ENCODE assay signal across 9 cellular contexts in the genomic region with DNA sequence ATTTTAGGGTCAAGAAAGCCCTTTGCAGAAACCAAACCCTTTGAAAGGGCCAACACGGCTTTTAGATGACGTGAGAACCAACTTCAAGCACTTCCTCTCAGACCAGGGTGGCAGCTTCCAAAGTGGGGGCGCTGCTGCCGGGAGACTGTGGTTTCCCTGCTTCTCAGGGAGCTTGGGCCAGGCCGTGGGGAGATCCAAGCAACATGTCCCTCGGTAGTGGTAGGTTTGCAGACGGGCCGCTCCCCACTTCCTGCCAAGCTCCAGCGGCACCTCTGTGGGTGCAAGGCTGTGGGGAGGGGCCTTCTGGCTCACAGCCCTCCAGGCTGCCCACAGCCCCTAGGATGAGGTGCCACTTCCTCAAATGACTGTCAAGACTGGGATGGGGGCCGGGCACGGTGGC.
DNase-seq lines count a peak whose midpoint lies in the region; ATAC-seq and TF ChIP-seq lines count a peak whose summit lies in the region.
"Had no signal": no experiment of that assay in that cellular context is flagged by ENCODE, and none has a peak within 500 bp of the region (broad histone marks: within the 10 kb centered on the region; RNA-seq: fewer than 3 reads in every experiment).

No MANE protein-coding gene starts in this region.

- H3K36me3 ChIP-seq in SU-DHL-6 (ENCODE audit: low read length) (no peaks in the 10 kb centered on the region), vagina (no peaks in the 10 kb centered on the region), WERI-Rb-1 (no peaks in the 10 kb centered on the region)

- peak; percentile 40 for ATAC-seq in GM18868 (IDR thresholded peaks at IDR 0.05; ENCODE audit: unreplicated experiment)

- no peaks in the 10 kb centered on the region for H3K79me2 ChIP-seq in SU-DHL-6 (ENCODE audit: insufficient read depth, low read length)

- H3K9me3 ChIP-seq in SU-DHL-6 (ENCODE audit: insufficient read depth, low read length) (no peaks in the 10 kb centered on the region), vagina (no peaks in the 10 kb centered on the region), WERI-Rb-1 (ENCODE audit: severe bottlenecking) (no peaks in the 10 kb centered on the region)
- H3K9me3 ChIP-seq: adrenal gland had no signal

- H3K9ac ChIP-seq in SU-DHL-6 (ENCODE audit: low read length): peak overlapping the region; percentile 63

- TF ChIP-seq CTCF in SU-DHL-6 (IDR thresholded peaks at IDR 0.05; ENCODE audit: insufficient read depth, low read length, poor library complexity, severe bottlenecking): no peak
- TF ChIP-seq CTCF in vagina (IDR thresholded peaks at IDR 0.05): no peak
- TF ChIP-seq CTCF in WERI-Rb-1 (IDR thresholded peaks at IDR 0.05; ENCODE audit: low read depth, low read length): no peak

- peaks cover 1% of the 10 kb centered on the region for H3K36me3 Mint-ChIP-seq in activated naive CD4-positive, alpha-beta T cell treated with anti-CD3 and anti-CD28 coated beads, Interleukin-2, amount 50 U/mL, for 24 hours

- no peak overlapping the region for H3K27ac Mint-ChIP-seq in activated naive CD4-positive, alpha-beta T cell treated with anti-CD3 and anti-CD28 coated beads, Interleukin-2, amount 50 U/mL, for 24 hours

- peak; percentile 22 for DNase-seq in stimulated activated CD8-positive, alpha-beta memory T cell treated with anti-CD3 and anti-CD28 coated beads, Interleukin-12 subunit alpha, Interleukin-12 subunit beta, amount 100 ng/mL, for 4 hours (ENCODE audit: low read depth)
- DNase-seq in dermis blood vessel endothelial cell: no peak
- no peak for DNase-seq in vagina (ENCODE audit: extremely low spot score in 2 of 2)
- DNase-seq in NCI-H2081 treated with DMSO at 0.1 percent for 48 hours (lab: John Stamatoyannopoulos, UW): no peak
- DNase-seq in WERI-Rb-1: no peak
- DNase-seq: adrenal gland had no signal

- H3K27ac ChIP-seq in SU-DHL-6 (ENCODE audit: low read depth, low read length) (peak overlapping the region; percentile 99), vagina (no peak overlapping the region), WERI-Rb-1 (no peak overlapping the region)

- peaks cover 34% of the 10 kb centered on the region for H3K4me1 Mint-ChIP-seq in activated naive CD4-positive, alpha-beta T cell treated with anti-CD3 and anti-CD28 coated beads, Interleukin-2, amount 50 U/mL, for 24 hours

- no peak overlapping the region for H2AFZ ChIP-seq in SU-DHL-6 (ENCODE audit: low read depth, low read length, severe bottlenecking)

- H3K4me3 ChIP-seq in SU-DHL-6 (ENCODE audit: insufficient read depth, low read length, poor library complexity, severe bottlenecking) (no peak overlapping the region), vagina (no peak overlapping the region), WERI-Rb-1 (ENCODE audit: low read depth, low read length) (no peak overlapping the region)
- H3K4me3 ChIP-seq: adrenal gland had no signal

- peak overlapping the region; percentile 4 for H3K4me3 Mint-ChIP-seq in activated naive CD4-positive, alpha-beta T cell treated with anti-CD3 and anti-CD28 coated beads, Interleukin-2, amount 50 U/mL, for 24 hours

- peak overlapping the region; percentile 72 for H3K4me2 ChIP-seq in SU-DHL-6 (ENCODE audit: low read depth, low read length, poor library complexity, severe bottlenecking)

- H3K9me3 Mint-ChIP-seq in activated naive CD4-positive, alpha-beta T cell treated with anti-CD3 and anti-CD28 coated beads, Interleukin-2, amount 50 U/mL, for 24 hours: no peaks in the 10 kb centered on the region

- no peaks in the 10 kb centered on the region for H3K27me3 Mint-ChIP-seq in activated naive CD4-positive, alpha-beta T cell treated with anti-CD3 and anti-CD28 coated beads, Interleukin-2, amount 50 U/mL, for 24 hours

- TF ChIP-seq POLR2A in vagina (IDR thresholded peaks at IDR 0.05): no peak

- intact Hi-C loops in vagina (cut with DNase I): no loop called here

- H4K20me1 ChIP-seq in SU-DHL-6 (ENCODE audit: low read depth, low read length): no peaks in the 10 kb centered on the region

- H3K4me1 ChIP-seq in vagina: peaks cover 21% of the 10 kb centered on the region

- H3F3A ChIP-seq in SU-DHL-6 (ENCODE audit: insufficient read depth): peaks cover 52% of the 10 kb centered on the region

- H3K9me2 ChIP-seq in SU-DHL-6 (replicated peaks; ENCODE audit: insufficient read depth, low read length): no peaks in the 10 kb centered on the region

- no peaks in the 10 kb centered on the region for H3K27me3 ChIP-seq in SU-DHL-6 (ENCODE audit: low read length)
- H3K27me3 ChIP-seq in vagina: no peaks in the 10 kb centered on the region
- H3K27me3 ChIP-seq in WERI-Rb-1 (ENCODE audit: insufficient read depth, low read depth, severe bottlenecking): no peaks in the 10 kb centered on the region
- H3K27me3 ChIP-seq: adrenal gland had no signal
